8 cellular contexts compared by ENCODE assay signal in genomic region chr5:56950626-56951130, GRCh38. TPM values are rescaled to one million over a fixed set of nuclear protein-coding genes. Genes with fewer than 3 reads are reported as not detected.
DNase-seq lines count a peak whose midpoint lies in the region; ATAC-seq and TF ChIP-seq lines count a peak whose summit lies in the region.

No MANE protein-coding gene starts in this region.

- CTCF ChIA-PET in Caco-2 (lab: Charles Lee): interaction anchor here (0.8 to 1.3 kb wide), 4 partner anchors 11 to 188 kb away, joined by 4 to 10 read pairs (median 4); no protein-coding TSS in a partner anchor
- CTCF ChIA-PET in mammary epithelial cell (lab: Charles Lee; ENCODE audit: low non-redundant PET): interaction anchor here (0.6 to 0.7 kb wide), 2 partner anchors 187 to 287 kb away, joined by 3 to 5 read pairs; no protein-coding TSS in a partner anchor

- peaks cover 48% of the 10 kb centered on the region for H3K36me3 Mint-ChIP-seq in Caco-2 (ENCODE audit: insufficient read depth, unreplicated experiment)

- intact Hi-C loops in Caco-2 (cut with micrococcal nuclease; ENCODE audit: unreplicated experiment): no loop called here
- intact Hi-C loops in mammary epithelial cell (cut with micrococcal nuclease): loop anchor here (1.0 to 5.0 kb wide), 2 partner anchors 188 to 272 kb away; no protein-coding TSS in a partner anchor

- H4K20me1 ChIP-seq in mammary epithelial cell (ENCODE audit: insufficient read depth, low read length): no peaks in the 10 kb centered on the region

- dilution Hi-C loops in mammary epithelial cell (cut with HindIII; ENCODE audit: low sequenced_read_pairs): no loop called here

- H3K36me3 ChIP-seq in Caco-2 (ENCODE audit: control insufficient read depth, insufficient read depth, low read length) (no peaks in the 10 kb centered on the region; the same call in 1 of the 2 replicates), mammary epithelial cell (ENCODE audit: insufficient read depth, low read length) (peaks cover 5% of the 10 kb centered on the region), skeletal muscle tissue (ENCODE audit: control insufficient read depth in 3 of 3, insufficient read depth in 3 of 3, low read length in 3 of 3) (peaks cover 0 to 5% (median 4%) of the 10 kb centered on the region in 3 donors)

- H3K4me1 ChIP-seq in Caco-2 (peaks cover 25% of the 10 kb centered on the region), mammary epithelial cell (ENCODE audit: insufficient read depth, low read length) (peaks cover 14% of the 10 kb centered on the region), skeletal muscle tissue (ENCODE audit: control insufficient read depth in 3 of 3, insufficient read depth in 3 of 3, low read length in 3 of 3) (peaks cover 3 to 22% (median 5%) of the 10 kb centered on the region in 3 donors)

- H3K4me1 Mint-ChIP-seq in Caco-2 (ENCODE audit: low read depth, unreplicated experiment): peaks cover 11% of the 10 kb centered on the region

- peaks cover 39% of the 10 kb centered on the region for H3K79me2 ChIP-seq in mammary epithelial cell (ENCODE audit: insufficient read depth, low read length)

- no peak for TF ChIP-seq CTCF in Caco-2 (IDR thresholded peaks at IDR 0.05; ENCODE audit: insufficient read depth in 1 of 2, low read depth in 1 of 2, low read length in 1 of 2, severe bottlenecking in 1 of 2, unreplicated experiment in 1 of 2)
- TF ChIP-seq CTCF in WI38 (IDR thresholded peaks at IDR 0.05; ENCODE audit: low read depth, low read length): no peak
- no peak for TF ChIP-seq CTCF in mammary epithelial cell (conservative IDR thresholded peaks at IDR 0.05 in 1 of 2, IDR thresholded peaks at IDR 0.05 in 1 of 2; ENCODE audit: extremely low read depth in 1 of 2, insufficient read depth in 1 of 2, low read depth in 1 of 2, low read length in 2 of 2)

- peak overlapping the region; percentile 73 for H3K4me3 Mint-ChIP-seq in Caco-2 (ENCODE audit: unreplicated experiment)

- H3K4me2 ChIP-seq in mammary epithelial cell (ENCODE audit: insufficient read depth, low read depth, low read length): peak overlapping the region; percentile 87

- peak; percentile 57 to 60 for DNase-seq in Caco-2
- DNase-seq in Jurkat, Clone E6-1 (ENCODE audit: low read depth, low spot score): peak; percentile 51
- peak; percentile 62 for DNase-seq in mammary epithelial cell
- DNase-seq in iPS-NIHi11 (ENCODE audit: low spot score): peak; percentile 70
- no peak for DNase-seq in NCI-H146 treated with DMSO at 0.1 percent for 48 hours (lab: John Stamatoyannopoulos, UW; ENCODE audit: unreplicated experiment)

- peak overlapping the region; percentile 72 for H3K27ac Mint-ChIP-seq in Caco-2 (ENCODE audit: unreplicated experiment)

- H3K27me3 Mint-ChIP-seq in Caco-2 (ENCODE audit: insufficient read depth, unreplicated experiment): no peaks in the 10 kb centered on the region

- H2AFZ ChIP-seq in mammary epithelial cell (ENCODE audit: low read depth, low read length): peak overlapping the region; percentile 99

- H3K27me3 ChIP-seq in Caco-2 (replicated peaks; ENCODE audit: control insufficient read depth, insufficient read depth, low read length) (no peaks in the 10 kb centered on the region), mammary epithelial cell (ENCODE audit: insufficient read depth, low read length) (no peaks in the 10 kb centered on the region), skeletal muscle tissue (ENCODE audit: control insufficient read depth in 3 of 3, insufficient read depth in 3 of 3, low read length in 3 of 3) (no peaks in the 10 kb centered on the region)

- peak; percentile 57 for ATAC-seq in GM21447 (IDR thresholded peaks at IDR 0.05; ENCODE audit: unreplicated experiment)

- POLR2A ChIA-PET in Caco-2 (lab: Charles Lee): interaction anchor here (0.5 to 1.1 kb wide), 3 partner anchors 41 to 245 kb away, joined by 4 to 5 read pairs (median 4); partner anchors contain the start of gene GPBP1

- BruUV-seq in Caco-2 (replicated peaks; lab: Mats Ljungman, UMichigan) (no TSS peak), mammary epithelial cell (replicated peaks; lab: Mats Ljungman, UMichigan) (no TSS peak)

- H3K9me3 ChIP-seq in Caco-2: no peaks in the 10 kb centered on the region
- no peaks in the 10 kb centered on the region for H3K9me3 ChIP-seq in mammary epithelial cell (replicated peaks; ENCODE audit: insufficient read depth, low read length)
- H3K9me3 ChIP-seq in skeletal muscle tissue (ENCODE audit: control insufficient read depth in 3 of 3, low read length in 3 of 3): no peaks in the 10 kb centered on the region

- H3K4me3 ChIP-seq in Caco-2 (ENCODE audit: low read depth, low read length) (peak overlapping the region; percentile 57), WI38 (ENCODE audit: low read depth, low read length) (peak overlapping the region; percentile 72), mammary epithelial cell (replicated peaks in 1 of 3; ENCODE audit: insufficient read depth in 1 of 3, low read depth in 2 of 3, low read length in 3 of 3) (peak overlapping the region; percentile 79 to 92 (median 80)), skeletal muscle tissue (ENCODE audit: low read length in 3 of 3) (peak overlapping the region; percentile 75 to 82 (median 75))
- H3K4me3 ChIP-seq in Jurkat, Clone E6-1 (ENCODE audit: low read length): peak overlapping the region; percentile 61

- WGBS in mammary epithelial cell (ENCODE audit: low coverage, missing lambda C conversion rate): 6% methylated on average over 3 of the region's 34 CpGs

- no peaks in the 10 kb centered on the region for H3K9me3 Mint-ChIP-seq in Caco-2 (ENCODE audit: unreplicated experiment)

- peak overlapping the region; percentile 54 for H3K9ac ChIP-seq in mammary epithelial cell (ENCODE audit: insufficient read depth, low read length)
- H3K9ac ChIP-seq in skeletal muscle tissue (ENCODE audit: low read depth in 1 of 3, low read length in 3 of 3): peak overlapping the region; percentile 63 to 81 (median 69)

- in situ Hi-C loops in mammary epithelial cell (cut with MboI; ENCODE audit: low sequenced_read_pairs in 2 of 2): no loop called here

- peak overlapping the region; percentile 19 for H3K27ac ChIP-seq in mammary epithelial cell (ENCODE audit: insufficient read depth, low read depth, low read length)
- H3K27ac ChIP-seq in skeletal muscle tissue (ENCODE audit: low read depth, low read length): peak overlapping the region; percentile 32

RNA-seq across cellular contexts. Expression of gene MIER3, which starts 1.2 kb away (rescaled TPM):
- 52.7 and 54.0 TPM in 2 replicates for total RNA-seq in Caco-2 (2022)
- 15.1 TPM for polyA plus RNA-seq in Jurkat, Clone E6-1 (2012; ENCODE audit: insufficient read depth, insufficient read length)
- total RNA-seq in mammary epithelial cell: 10 to 100 TPM; 17.6 to 18.7 TPM
- 4.6 TPM for polyA plus RNA-seq in mammary epithelial cell
- 3.7 TPM for polyA minus RNA-seq in mammary epithelial cell
- 18.8 TPM for total RNA-seq in skeletal muscle tissue

RNA-seq across cellular contexts. Expression of gene SETD9, which starts 41.3 kb away (rescaled TPM):
- total RNA-seq in Caco-2 (2022) (10.5 and 13.1 TPM in 2 replicates), mammary epithelial cell (10 to 100 TPM; 10.5 to 10.7 TPM), skeletal muscle tissue (5.7 TPM)
- polyA plus RNA-seq in Jurkat, Clone E6-1 (2012; ENCODE audit: insufficient read depth, insufficient read length): 7.4 TPM
- 7.8 TPM for polyA plus RNA-seq in mammary epithelial cell
- polyA minus RNA-seq in mammary epithelial cell: not detected
